Comparison of ENCODE assay signal across 1 cellular context in genomic region chr11:93197383-93198220, GRCh38.
TF ChIP-seq lines count a peak whose summit lies in the region.

Gene SLC36A4, minus strand, starts transcription at chr11:93197991. Its CDS starts 159 bp downstream, at chr11:93197832.

TF ChIP-seq in HepG2, 621 proteins besides CTCF, POLR2A, EP300 and RAD21 (continued from another document and continues in another):
- TF ChIP-seq ZNF850 (CRISPR knock-in tag; conservative IDR thresholded peaks at IDR 0.05) = peak; percentile 59; the same call in 1 of the 2 replicates
- no peak for TF ChIP-seq HNRNPL (IDR thresholded peaks at IDR 0.05; ENCODE audit: low read depth, low read length)
- no peak for TF ChIP-seq ZNF460 (CRISPR knock-in tag; IDR thresholded peaks at IDR 0.05; ENCODE audit: borderline replicate concordance)
- TF ChIP-seq REST (IDR thresholded peaks at IDR 0.05; ENCODE audit: borderline replicate concordance in 1 of 2, low read depth in 1 of 2, low read length in 2 of 2) = no peak; a peak in 1 of 4 replicates
- TF ChIP-seq MXD1 (CRISPR knock-in tag; IDR thresholded peaks at IDR 0.05) = peak; percentile 79; the same call in 1 of the 2 replicates
- no peak for TF ChIP-seq ZNF782 (CRISPR knock-in tag; IDR thresholded peaks at IDR 0.05; ENCODE audit: borderline replicate concordance)
- no peak; the same call in 1 of the 2 replicates for TF ChIP-seq ZNF562 (CRISPR knock-in tag; IDR thresholded peaks at IDR 0.05; ENCODE audit: borderline replicate concordance)
- peak; percentile 90 for TF ChIP-seq ZNF225 (CRISPR knock-in tag; IDR thresholded peaks at IDR 0.05)
- TF ChIP-seq TRIM24 (CRISPR knock-in tag; IDR thresholded peaks at IDR 0.05) = no peak
- TF ChIP-seq PREB (CRISPR knock-in tag; IDR thresholded peaks at IDR 0.05) = no peak
- TF ChIP-seq ZNF503 (CRISPR knock-in tag; IDR thresholded peaks at IDR 0.05) = 0 out of 2 replicates have a peak, but pooled peaks have one; percentile 36
- peak; percentile 95 for TF ChIP-seq ZNF598 (CRISPR knock-in tag; IDR thresholded peaks at IDR 0.05; ENCODE audit: borderline replicate concordance)
- no peak for TF ChIP-seq HNRNPK (IDR thresholded peaks at IDR 0.05; ENCODE audit: low read depth, low read length, poor library complexity, severe bottlenecking)
- TF ChIP-seq ZBTB25 (CRISPR knock-in tag; IDR thresholded peaks at IDR 0.05) = peak; percentile 18; the same call in 1 of the 2 replicates
- peak; percentile 78 for TF ChIP-seq FOXC1 (CRISPR knock-in tag; IDR thresholded peaks at IDR 0.05; ENCODE audit: borderline replicate concordance)
- TF ChIP-seq CHCHD3 (CRISPR knock-in tag; IDR thresholded peaks at IDR 0.05) = peak; percentile 74
- peak; percentile 72; the same call in 1 of the 2 replicates for TF ChIP-seq GMEB1 (CRISPR knock-in tag; IDR thresholded peaks at IDR 0.05; ENCODE audit: borderline replicate concordance)
- peak; percentile 65; the same call in 1 of the 2 replicates for TF ChIP-seq KDM2A (CRISPR knock-in tag; IDR thresholded peaks at IDR 0.05; ENCODE audit: borderline replicate concordance, low read depth)
- TF ChIP-seq NFE2 (CRISPR knock-in tag; IDR thresholded peaks at IDR 0.05) = no peak
- no peak for TF ChIP-seq DNMT1 (CRISPR knock-in tag; IDR thresholded peaks at IDR 0.05)
- no peak for TF ChIP-seq SMARCC2 (IDR thresholded peaks at IDR 0.05)
- TF ChIP-seq ZNF614 (CRISPR knock-in tag; IDR thresholded peaks at IDR 0.05; ENCODE audit: borderline replicate concordance) = peak; percentile 60; the same call in 1 of the 2 replicates
- TF ChIP-seq ETV5 (CRISPR knock-in tag; IDR thresholded peaks at IDR 0.05; ENCODE audit: borderline replicate concordance) = 0 out of 2 replicates have a peak, but pooled peaks have one; percentile 8
- no peak for TF ChIP-seq PLSCR1 (CRISPR knock-in tag; IDR thresholded peaks at IDR 0.05; ENCODE audit: borderline replicate concordance)
- TF ChIP-seq ZGPAT (CRISPR knock-in tag; IDR thresholded peaks at IDR 0.05) = peak; percentile 60
- TF ChIP-seq ZNF318 (CRISPR knock-in tag; IDR thresholded peaks at IDR 0.05) = no peak
- 0 out of 2 replicates have a peak, but pooled peaks have one; percentile 15 for TF ChIP-seq PAXIP1 (CRISPR knock-in tag; conservative IDR thresholded peaks at IDR 0.05)
